ENCODE assay signal across 8 cellular contexts in genomic region chr2:149017116-149017985, GRCh38. TPM values are rescaled to one million over a fixed set of nuclear protein-coding genes. Genes with fewer than 3 reads are reported as not detected.
A peak's percentile ranks its signal among the peaks of the same experiment; 100 is the strongest.
DNase-seq lines count a peak whose midpoint lies in the region; ATAC-seq and TF ChIP-seq lines count a peak whose summit lies in the region.

No MANE protein-coding gene starts in this region.

- H3K27me3 ChIP-seq in adipocyte (replicated peaks; ENCODE audit: control insufficient read depth, insufficient read depth, low read length): peaks cover 22% of the 10 kb centered on the region
- H3K27me3 ChIP-seq in heart left ventricle: peaks cover 0 to 5% (median 0%) of the 10 kb centered on the region in 9 donors

- no peaks in the 10 kb centered on the region for H3K9me3 Mint-ChIP-seq in T-cell

- no peaks in the 10 kb centered on the region for H3K4me1 ChIP-seq in adipocyte (ENCODE audit: control insufficient read depth, insufficient read depth, low read length)
- peaks cover 0 to 6% (median 0%) of the 10 kb centered on the region in 12 donors for H3K4me1 ChIP-seq in heart left ventricle

- H3K4me1 Mint-ChIP-seq in T-cell: peaks cover 0 to 11% (median 4%) of the 10 kb centered on the region in 3 donors

- DNase-seq in AG09319 (ENCODE audit: extremely low read depth, low read depth) (peak; percentile 51), NCI-H1417 treated with DMSO at 0.1 percent for 48 hours (lab: John Stamatoyannopoulos, UW) (peak; percentile 11), T-cell (peak; percentile 31 to 75 (median 62)), adipocyte (ENCODE audit: low read depth) (peak; percentile 96), heart left ventricle (peak in 4 of 5 donors; percentile 65 to 71 (median 70)), renal cortical epithelial cell (ENCODE audit: low read depth) (peak; percentile 59)

- WGBS in heart left ventricle, 4 donors: 49 to 52% (median 50%) methylated on average over 14 of the region's 14 CpGs

- POLR2A ChIA-PET in T-cell (lab: Charles Lee): interaction anchor here in 1 of 2 donors (0.6 kb wide), 1 partner anchor 1068 kb away, joined by 3 read pairs; no protein-coding TSS in a partner anchor

- CTCF ChIA-PET in T-cell (lab: Charles Lee): interaction anchor here (0.5 to 5.8 kb wide), 25 partner anchors 8 to 1087 kb away, joined by 3 to 46 read pairs (median 3); no protein-coding TSS in a partner anchor

- TF ChIP-seq CTCF in AG09319 (IDR thresholded peaks at IDR 0.05; ENCODE audit: low read depth, low read length) (peak; percentile 86), heart left ventricle (IDR thresholded peaks at IDR 0.05) (peak; percentile 75 to 91 (median 86))

- H3K9ac ChIP-seq in adipocyte (ENCODE audit: low read length): no peak overlapping the region

- H3K27ac ChIP-seq in heart left ventricle: no peak overlapping the region

- ATAC-seq in GM19455 (IDR thresholded peaks at IDR 0.05; ENCODE audit: unreplicated experiment) (peak; percentile 13), T-cell (replicated peaks in 1 of 4) (peak; percentile 50 to 72 (median 56)), heart left ventricle (peak in 3 of 4 donors; percentile 58 to 71 (median 65)), GM19452 (IDR thresholded peaks at IDR 0.05; ENCODE audit: unreplicated experiment) (no peak)

- H3K9me3 ChIP-seq in adipocyte (ENCODE audit: control insufficient read depth, low read length): no peaks in the 10 kb centered on the region
- no peaks in the 10 kb centered on the region for H3K9me3 ChIP-seq in heart left ventricle

- peaks cover 4% of the 10 kb centered on the region for H3K36me3 Mint-ChIP-seq in T-cell

- H3K4me3 Mint-ChIP-seq in T-cell: no peak overlapping the region

- intact Hi-C loops in heart left ventricle (cut with DNase I): loop anchor here in 7 of 10 donors (1.0 to 5.0 kb wide), 4 partner anchors 295 to 545 kb away; no protein-coding TSS in a partner anchor

- peaks cover 0 to 4% of the 10 kb centered on the region in 2 donors for H3K27me3 Mint-ChIP-seq in T-cell

- TF ChIP-seq POLR2A in heart left ventricle (IDR thresholded peaks at IDR 0.05): no peak

- H3K36me3 ChIP-seq in adipocyte (ENCODE audit: control insufficient read depth, insufficient read depth, low read length, severe bottlenecking) (no peaks in the 10 kb centered on the region), heart left ventricle (no peaks in the 10 kb centered on the region)

- no peak overlapping the region for H3K27ac Mint-ChIP-seq in T-cell

- H3K4me3 ChIP-seq in adipocyte (ENCODE audit: low read length) (no peak overlapping the region), heart left ventricle (no peak overlapping the region)

RNA-seq across cellular contexts. Expression of gene LYPD6B, which starts 21.1 kb away (rescaled TPM):
- not detected for total RNA-seq in T-cell
- total RNA-seq in heart left ventricle: not detected
- not detected for polyA plus RNA-seq in heart left ventricle
- total RNA-seq in renal cortical epithelial cell: 0.15 and 0.17 TPM in 2 replicates

Comparison
In these comparisons a context has a peak if more than half of its experiments do, and no peak if none do; other contexts are left out.
1. DNase-seq: peak in every context shown above with its lines; median percentile 96 in adipocyte; 70 in heart left ventricle; 62 in T-cell; 59 in renal cortical epithelial cell; 51 in AG09319; 11 in NCI-H1417 treated with DMSO at 0.1 percent for 48 hours.